Comparison of ENCODE assay signal across 8 cellular contexts in the genomic region with DNA sequence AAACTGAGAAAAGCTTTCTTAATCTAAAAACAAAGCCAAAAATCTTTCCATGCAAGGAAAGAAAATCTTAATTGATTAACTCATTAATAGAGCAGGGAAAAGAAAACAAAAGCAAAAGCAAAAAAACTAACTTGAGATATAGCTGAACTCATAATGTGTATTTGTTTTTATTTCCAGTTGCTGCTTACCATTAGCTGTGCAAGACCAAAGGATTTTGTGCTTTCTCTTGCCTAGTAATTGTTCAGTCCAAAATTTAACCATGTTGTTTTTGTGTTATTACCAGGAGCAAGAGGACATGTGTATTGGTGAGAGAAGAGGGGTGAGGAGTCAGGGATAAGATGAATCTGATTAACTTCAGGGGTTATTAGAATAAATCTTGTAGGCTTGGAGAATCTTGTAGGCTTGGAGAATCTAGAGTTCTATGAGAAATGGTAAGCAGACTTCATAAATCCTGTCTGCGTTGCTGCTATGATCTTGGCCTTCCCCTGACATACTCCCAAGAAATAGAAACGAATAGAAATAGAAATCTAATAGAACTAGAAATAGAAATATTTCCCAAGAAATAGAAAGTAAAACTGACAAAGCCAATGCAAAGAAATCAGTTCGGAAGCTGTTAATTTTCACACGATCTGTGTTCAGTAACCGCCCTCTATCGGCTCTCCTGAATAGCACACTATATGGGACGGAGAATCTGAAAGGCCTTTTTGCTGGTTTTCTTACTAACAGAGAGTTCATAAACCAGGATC.
DNase-seq lines count a peak whose midpoint lies in the region; ATAC-seq lines count a peak whose summit lies in the region.

No MANE protein-coding gene starts in this region.

- in situ Hi-C loops in KBM-7 (cut with MboI; ENCODE audit: low pct_unique_long_range_greater_than_20kb, low sequenced_read_pairs), result no loop called here

- H3K9me3 Mint-ChIP-seq in stimulated activated naive CD8-positive, alpha-beta T cell treated with anti-CD3 and anti-CD28 coated beads, Interleukin-15, amount 100 ng/mL, for 72 hours, result peaks cover 6 to 7% of the 10 kb centered on the region in 2 donors

- peak overlapping the region; percentile 20 to 83 for H3K27ac Mint-ChIP-seq in stimulated activated naive CD8-positive, alpha-beta T cell treated with anti-CD3 and anti-CD28 coated beads, Interleukin-15, amount 100 ng/mL, for 72 hours

- intact Hi-C loops in left colon (cut with DNase I, micrococcal nuclease), result loop anchor here in 1 of 2 donors (5.0 to 10.0 kb wide), 2 partner anchors 81 to 109 kb away; no protein-coding TSS in a partner anchor

- H3K4me3 Mint-ChIP-seq in stimulated activated naive CD8-positive, alpha-beta T cell treated with anti-CD3 and anti-CD28 coated beads, Interleukin-15, amount 100 ng/mL, for 72 hours, result peak overlapping the region; percentile 77 to 87

- no peaks in the 10 kb centered on the region for H3K27me3 Mint-ChIP-seq in stimulated activated naive CD8-positive, alpha-beta T cell treated with anti-CD3 and anti-CD28 coated beads, Interleukin-15, amount 100 ng/mL, for 72 hours

- DNase-seq in Daoy (ENCODE audit: low read depth) (peak; percentile 75), KBM-7 (peak; percentile 72), SKM-1 (lab: John Stamatoyannopoulos, UW; ENCODE audit: unreplicated experiment) (peak; percentile 39), left colon (peak in 1 of 2 donors; percentile 25), NCI-H2107 treated with DMSO at 0.1 percent for 48 hours (lab: John Stamatoyannopoulos, UW; ENCODE audit: unreplicated experiment) (no peak)
- DNase-seq in central memory CD4-positive, alpha-beta T cell, result peak; percentile 62
- DNase-seq in stimulated activated naive CD8-positive, alpha-beta T cell treated with anti-CD3 and anti-CD28 coated beads, Interleukin-15, amount 100 ng/mL, for 72 hours, result peak; percentile 27 to 32

- peaks cover 59% of the 10 kb centered on the region for H3K4me1 Mint-ChIP-seq in stimulated activated naive CD8-positive, alpha-beta T cell treated with anti-CD3 and anti-CD28 coated beads, Interleukin-15, amount 100 ng/mL, for 72 hours

- ATAC-seq in GM21381 (IDR thresholded peaks at IDR 0.05; ENCODE audit: unreplicated experiment) (peak; percentile 35), left colon (peak; percentile 68)
- ATAC-seq in stimulated activated naive CD8-positive, alpha-beta T cell treated with anti-CD3 and anti-CD28 coated beads, Interleukin-15, amount 100 ng/mL, for 72 hours, result no peak
